ENCODE assay signal across 1 cellular context in the genomic region with DNA sequence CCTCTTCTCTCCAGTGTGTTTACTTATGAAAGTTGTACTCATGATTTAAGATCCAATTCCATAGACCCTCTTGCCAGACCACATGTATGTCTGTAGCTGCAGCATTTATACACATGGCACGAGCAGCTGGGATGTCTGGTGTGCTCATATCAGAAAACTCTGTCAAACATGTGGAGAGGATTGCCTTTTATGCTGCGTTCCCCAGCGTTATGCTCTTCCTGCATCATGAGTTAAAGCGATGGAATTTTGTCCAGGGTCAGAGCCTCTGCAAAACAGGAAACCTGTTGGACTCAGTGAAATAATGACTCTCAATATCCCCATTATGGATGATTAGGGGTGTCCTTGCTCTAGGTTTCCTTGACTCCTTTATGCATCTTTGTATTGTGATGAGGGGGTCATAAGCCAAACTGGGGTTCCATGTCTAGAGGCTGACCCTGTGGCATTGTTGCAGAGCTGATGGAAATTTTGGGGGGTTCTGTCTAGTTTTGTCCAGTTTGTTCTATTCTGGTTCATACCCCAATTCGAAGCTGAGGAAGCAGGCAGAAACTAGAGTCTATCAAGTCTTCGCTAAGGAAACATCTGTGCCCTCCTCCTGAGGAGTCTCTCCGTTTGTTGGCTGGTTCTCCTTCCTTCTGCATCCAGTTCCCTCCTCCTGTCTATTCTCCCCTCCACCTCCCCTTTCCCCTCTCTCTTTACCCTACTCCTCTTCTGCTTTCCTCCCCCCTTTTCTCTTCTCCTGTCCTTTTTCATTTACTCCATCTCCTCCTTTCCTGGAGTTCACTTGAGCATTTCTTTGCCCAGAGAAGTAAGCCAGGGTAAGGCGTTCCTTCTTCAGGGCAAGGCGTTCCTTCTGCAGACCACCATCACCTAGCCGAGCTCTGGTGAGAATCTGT.
TF ChIP-seq lines count a peak whose summit lies in the region.

No MANE protein-coding gene starts in this region.

TF ChIP-seq in HepG2, 621 proteins besides CTCF, POLR2A, EP300 and RAD21 (continued from another document):
- TF ChIP-seq MNT (IDR thresholded peaks at IDR 0.05) (peak; percentile 90), FOXK1 (CRISPR knock-in tag; IDR thresholded peaks at IDR 0.05; ENCODE audit: borderline replicate concordance, low read depth) (no peak), SSRP1 (CRISPR knock-in tag; IDR thresholded peaks at IDR 0.05) (no peak)
